In the genomic region with DNA sequence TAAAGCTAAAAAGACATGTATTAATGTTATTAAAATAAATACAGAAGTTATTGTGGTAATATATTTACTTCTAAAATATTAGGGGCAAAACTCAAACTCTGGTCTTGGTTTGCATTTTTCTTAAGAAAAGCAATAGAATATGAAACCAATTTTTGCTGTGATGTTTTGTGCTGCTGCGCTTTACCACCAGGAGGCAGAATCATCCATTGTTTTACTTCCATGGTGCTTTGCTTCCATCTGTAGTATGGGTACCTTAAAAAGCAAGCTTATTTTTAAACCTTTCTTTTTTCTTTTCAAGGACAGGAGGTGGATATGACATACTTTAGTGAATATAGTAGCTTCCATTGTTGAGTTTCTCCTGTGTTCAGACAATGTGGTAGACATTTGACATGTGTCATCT, we compare ENCODE assay signal across 12 cellular contexts. TPM values are rescaled to one million over a fixed set of nuclear protein-coding genes. Genes with fewer than 3 reads are reported as not detected.
DNase-seq lines count a peak whose midpoint lies in the region; ATAC-seq and TF ChIP-seq lines count a peak whose summit lies in the region.
"Had no signal": no experiment of that assay in that cellular context is flagged by ENCODE, and none has a peak within 500 bp of the region (broad histone marks: within the 10 kb centered on the region; RNA-seq: fewer than 3 reads in every experiment).

No MANE protein-coding gene starts in this region.

- DNase-seq in NCI-H1417 (lab: John Stamatoyannopoulos, UW) (peak in 2 of 3 experiments; percentile 18 to 22), NCI-H1417 treated with DMSO at 0.1 percent for 48 hours (lab: John Stamatoyannopoulos, UW) (no peak), GM13977 (ENCODE audit: low spot score) (no peak), RWPE2 (ENCODE audit: low spot score) (no peak), glutamatergic neuron (no peak), prostate gland (ENCODE audit: low spot score) (no peak)
- DNase-seq: activated CD8-positive, alpha-beta memory T cell treated with anti-CD3 and anti-CD28 coated beads, Interleukin-2, amount 50 U/mL, for 48 hours; immature natural killer cell had no signal

- in situ Hi-C loops in GM13977 (cut with MboI; ENCODE audit: low pct_unique_long_range_greater_than_20kb, low sequenced_read_pairs, unreplicated experiment): loop anchor here (25.0 kb wide), 2 partner anchors 488 to 512 kb away; partner anchors contain the start of genes ASTE1, CPNE4 and NEK11

- H3K9me3 ChIP-seq in RWPE2 (ENCODE audit: severe bottlenecking) (no peaks in the 10 kb centered on the region), prostate gland (no peaks in the 10 kb centered on the region)

- peaks cover 3% of the 10 kb centered on the region for H3K27me3 Mint-ChIP-seq in glutamatergic neuron (ENCODE audit: unreplicated experiment)

- H3K36me3 ChIP-seq in RWPE2 (ENCODE audit: low read depth): no peaks in the 10 kb centered on the region
- no peaks in the 10 kb centered on the region for H3K36me3 ChIP-seq in prostate gland

- H3K36me3 Mint-ChIP-seq in glutamatergic neuron (ENCODE audit: unreplicated experiment): no peaks in the 10 kb centered on the region
- H3K36me3 Mint-ChIP-seq: immature natural killer cell had no signal

- H3K4me1 ChIP-seq in RWPE2 (ENCODE audit: insufficient read depth, poor library complexity, severe bottlenecking) (no peaks in the 10 kb centered on the region), prostate gland (replicated peaks) (no peaks in the 10 kb centered on the region)

- ATAC-seq in RWPE2 (ENCODE audit: low read depth) (no peak), HG03571 (IDR thresholded peaks at IDR 0.05; ENCODE audit: unreplicated experiment) (no peak), GM21717 (IDR thresholded peaks at IDR 0.05; ENCODE audit: unreplicated experiment) (no peak)

- intact Hi-C loops in prostate gland (cut with DNase I): no loop called here

- H3K9me3 Mint-ChIP-seq in glutamatergic neuron (ENCODE audit: unreplicated experiment): no peaks in the 10 kb centered on the region
- H3K9me3 Mint-ChIP-seq: IgD-negative memory B cell, immature natural killer cell had no signal

- peaks cover 6% of the 10 kb centered on the region for H3K4me1 Mint-ChIP-seq in glutamatergic neuron (ENCODE audit: low read depth, unreplicated experiment)
- H3K4me1 Mint-ChIP-seq: IgD-negative memory B cell, immature natural killer cell had no signal

- H3K27me3 ChIP-seq in RWPE2 (ENCODE audit: insufficient read depth, poor library complexity, severe bottlenecking): peaks cover 4% of the 10 kb centered on the region
- H3K27me3 ChIP-seq in prostate gland (replicated peaks; ENCODE audit: insufficient read depth): no peaks in the 10 kb centered on the region

- no peak overlapping the region for H3K27ac Mint-ChIP-seq in glutamatergic neuron (ENCODE audit: unreplicated experiment)
- H3K27ac Mint-ChIP-seq: IgD-negative memory B cell, immature natural killer cell had no signal

- 97% methylated on average over 1 of the region's 1 CpG for WGBS in prostate gland

- H3K4me3 Mint-ChIP-seq in glutamatergic neuron (ENCODE audit: unreplicated experiment): no peak overlapping the region
- H3K4me3 Mint-ChIP-seq: IgD-negative memory B cell, immature natural killer cell had no signal

- H3K4me3 ChIP-seq in RWPE2 (ENCODE audit: severe bottlenecking) (no peak overlapping the region), prostate gland (no peak overlapping the region)

- H3K27ac ChIP-seq in RWPE2 (ENCODE audit: poor library complexity, severe bottlenecking) (no peak overlapping the region), prostate gland (no peak overlapping the region)
- H3K27ac ChIP-seq: RWPE1 had no signal

- no peak for TF ChIP-seq POLR2A in prostate gland (IDR thresholded peaks at IDR 0.05)

- TF ChIP-seq CTCF in GM13977 (IDR thresholded peaks at IDR 0.05; ENCODE audit: extremely low read depth, insufficient read depth, missing control alignments): peak; percentile 72
- peak; percentile 15 for TF ChIP-seq CTCF in RWPE2 (IDR thresholded peaks at IDR 0.05; ENCODE audit: poor library complexity, severe bottlenecking)
- peak; percentile 52 for TF ChIP-seq CTCF in glutamatergic neuron (IDR thresholded peaks at IDR 0.05; ENCODE audit: partially characterized antibody, unreplicated experiment)
- TF ChIP-seq CTCF in prostate gland (IDR thresholded peaks at IDR 0.05): no peak

RNA-seq across cellular contexts. Expression of gene MRPL3, which starts 46.6 kb away (rescaled TPM):
- total RNA-seq in glutamatergic neuron (ENCODE audit: unreplicated experiment) (56.5 TPM), prostate gland (10 to 100 TPM; 73.0 to 90.8 TPM)

Comparison
In these comparisons a context has a peak if more than half of its experiments do, and no peak if none do; other contexts are left out.
1. DNase-seq: peak in NCI-H1417 (2 of 3); none in NCI-H1417 treated with DMSO at 0.1 percent for 48 hours (single experiment), GM13977 (single experiment), RWPE2 (single experiment), glutamatergic neuron (single experiment) and prostate gland (single experiment).
2. CTCF ChIP-seq: peak in GM13977 (single experiment), RWPE2 (single experiment) and glutamatergic neuron (single experiment); none in prostate gland (0 of 4).